10 cellular contexts compared by ENCODE assay signal in the genomic region with DNA sequence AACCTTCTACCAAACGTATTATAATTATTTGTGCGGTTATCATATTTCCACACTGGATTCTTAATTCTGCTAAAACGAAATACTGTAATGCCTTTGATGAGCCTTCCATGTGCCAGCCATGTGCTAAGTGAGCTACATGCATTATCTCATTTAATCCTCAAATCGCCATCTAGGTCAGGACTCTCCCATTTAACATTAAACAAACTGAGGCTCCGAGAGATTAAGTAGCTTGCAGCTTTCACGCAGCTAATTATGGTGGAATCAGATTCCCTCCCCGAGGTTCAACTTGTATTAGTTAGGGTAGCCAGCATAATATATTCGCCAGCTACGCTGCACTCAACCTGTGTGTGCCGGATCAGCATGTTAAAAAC. TPM values are rescaled to one million over a fixed set of nuclear protein-coding genes. Genes with fewer than 3 reads are reported as not detected.
DNase-seq lines count a peak whose midpoint lies in the region; ATAC-seq and TF ChIP-seq lines count a peak whose summit lies in the region.
"Had no signal": no experiment of that assay in that cellular context is flagged by ENCODE, and none has a peak within 500 bp of the region (broad histone marks: within the 10 kb centered on the region; RNA-seq: fewer than 3 reads in every experiment).

No MANE protein-coding gene starts in this region.

- TF ChIP-seq CTCF in WTC11 (IDR thresholded peaks at IDR 0.05) (no peak), type B pancreatic cell (conservative IDR thresholded peaks at IDR 0.05) (no peak)

- H3K9me3 Mint-ChIP-seq in stimulated activated naive CD8-positive, alpha-beta T cell treated with anti-CD3 and anti-CD28 coated beads, Interleukin-15, Interleukin-2, amounts not matched to agents 100 ng/mL and 50 ng/mL, for 24 hours: no peaks in the 10 kb centered on the region
- no peaks in the 10 kb centered on the region for H3K9me3 Mint-ChIP-seq in WTC11
- no peaks in the 10 kb centered on the region for H3K9me3 Mint-ChIP-seq in type B pancreatic cell

- H3K27ac ChIP-seq in iPS-18a (ENCODE audit: low read length): no peak overlapping the region
- H3K27ac ChIP-seq: RWPE1, tibial nerve had no signal

- CTCF ChIA-PET in WTC11 (lab: Charles Lee): interaction anchor here (0.8 to 1.9 kb wide), 5 partner anchors 20 to 197 kb away, joined by 3 to 24 read pairs (median 10); no protein-coding TSS in a partner anchor

- no peak overlapping the region for H3K9ac ChIP-seq in iPS-18a (ENCODE audit: low read length)

- peaks cover 25% of the 10 kb centered on the region for H3K4me1 Mint-ChIP-seq in stimulated activated naive CD8-positive, alpha-beta T cell treated with anti-CD3 and anti-CD28 coated beads, Interleukin-15, Interleukin-2, amounts not matched to agents 100 ng/mL and 50 ng/mL, for 24 hours (ENCODE audit: low read depth)
- H3K4me1 Mint-ChIP-seq in WTC11 (peaks cover 14% of the 10 kb centered on the region), type B pancreatic cell (ENCODE audit: unreplicated experiment) (peaks cover 5% of the 10 kb centered on the region)

- no peaks in the 10 kb centered on the region for H3K9me3 ChIP-seq in iPS-18a (ENCODE audit: control insufficient read depth, low read depth, low read length)
- H3K9me3 ChIP-seq: tibial nerve had no signal

- H3K27ac Mint-ChIP-seq in stimulated activated naive CD8-positive, alpha-beta T cell treated with anti-CD3 and anti-CD28 coated beads, Interleukin-15, Interleukin-2, amounts not matched to agents 100 ng/mL and 50 ng/mL, for 24 hours: no peak overlapping the region
- no peak overlapping the region for H3K27ac Mint-ChIP-seq in WTC11
- no peak overlapping the region for H3K27ac Mint-ChIP-seq in type B pancreatic cell

- no peak for DNase-seq in stimulated activated naive CD8-positive, alpha-beta T cell treated with anti-CD3 and anti-CD28 coated beads, Interleukin-15, Interleukin-2, amounts not matched to agents 100 U/mL and 50 U/mL, for 24 hours
- DNase-seq in WTC11 (ENCODE audit: low spot score) (no peak), type B pancreatic cell (ENCODE audit: extremely low spot score, unreplicated experiment) (no peak)

- H3K27me3 ChIP-seq in iPS-18a (ENCODE audit: control insufficient read depth, insufficient read depth, low read length): peaks cover 20% of the 10 kb centered on the region

- H3K36me3 ChIP-seq in iPS-18a (ENCODE audit: control insufficient read depth, low read depth, low read length): no peaks in the 10 kb centered on the region
- H3K36me3 ChIP-seq: tibial nerve had no signal

- H3K4me3 ChIP-seq in iPS-18a (ENCODE audit: low read length): peak overlapping the region; percentile 86

- H3K4me3 Mint-ChIP-seq in stimulated activated naive CD8-positive, alpha-beta T cell treated with anti-CD3 and anti-CD28 coated beads, Interleukin-15, Interleukin-2, amounts not matched to agents 100 ng/mL and 50 ng/mL, for 24 hours: peak overlapping the region; percentile 90
- H3K4me3 Mint-ChIP-seq in WTC11: peak overlapping the region; percentile 78
- peak overlapping the region; percentile 89 for H3K4me3 Mint-ChIP-seq in type B pancreatic cell

- H3K4me1 ChIP-seq in iPS-18a (ENCODE audit: control insufficient read depth, low read depth, low read length): peaks cover 7% of the 10 kb centered on the region

- no peaks in the 10 kb centered on the region for H3K36me3 Mint-ChIP-seq in stimulated activated naive CD8-positive, alpha-beta T cell treated with anti-CD3 and anti-CD28 coated beads, Interleukin-15, Interleukin-2, amounts not matched to agents 100 ng/mL and 50 ng/mL, for 24 hours (ENCODE audit: low read depth)
- H3K36me3 Mint-ChIP-seq in WTC11 (peaks cover 4% of the 10 kb centered on the region; the same call in 1 of the 2 replicates), type B pancreatic cell (no peaks in the 10 kb centered on the region)

- no peak for ATAC-seq in stimulated activated naive CD8-positive, alpha-beta T cell treated with anti-CD3 and anti-CD28 coated beads, Interleukin-15, Interleukin-2, amounts not matched to agents 100 U/mL and 50 U/mL, for 24 hours
- no peak for ATAC-seq in WTC11
- no peak for ATAC-seq in HG03159 (IDR thresholded peaks at IDR 0.05; ENCODE audit: unreplicated experiment)
- no peak for ATAC-seq in GM18511 (IDR thresholded peaks at IDR 0.05; ENCODE audit: unreplicated experiment)
- ATAC-seq in GM21529 (IDR thresholded peaks at IDR 0.05; ENCODE audit: unreplicated experiment): no peak

- POLR2A ChIA-PET in WTC11 (lab: Charles Lee): interaction anchor here (0.6 to 0.9 kb wide), 2 partner anchors 12 to 25 kb away, joined by 3 read pairs; no protein-coding TSS in a partner anchor

- H3K27me3 Mint-ChIP-seq in stimulated activated naive CD8-positive, alpha-beta T cell treated with anti-CD3 and anti-CD28 coated beads, Interleukin-15, Interleukin-2, amounts not matched to agents 100 ng/mL and 50 ng/mL, for 24 hours: peaks cover 20% of the 10 kb centered on the region
- H3K27me3 Mint-ChIP-seq in WTC11 (ENCODE audit: low read depth) (peaks cover 38% of the 10 kb centered on the region), type B pancreatic cell (peaks cover 68% of the 10 kb centered on the region)

TF ChIP-seq in WTC11, 78 proteins besides CTCF, POLR2A, EP300 and RAD21:
- TF ChIP-seq, protein P1, sequence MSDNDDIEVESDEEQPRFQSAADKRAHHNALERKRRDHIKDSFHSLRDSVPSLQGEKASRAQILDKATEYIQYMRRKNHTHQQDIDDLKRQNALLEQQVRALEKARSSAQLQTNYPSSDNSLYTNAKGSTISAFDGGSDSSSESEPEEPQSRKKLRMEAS (CRISPR knock-in tag; IDR thresholded peaks at IDR 0.05): no peak
- TF ChIP-seq SOX15 (CRISPR knock-in tag; IDR thresholded peaks at IDR 0.05): no peak
- TF ChIP-seq, protein P2, sequence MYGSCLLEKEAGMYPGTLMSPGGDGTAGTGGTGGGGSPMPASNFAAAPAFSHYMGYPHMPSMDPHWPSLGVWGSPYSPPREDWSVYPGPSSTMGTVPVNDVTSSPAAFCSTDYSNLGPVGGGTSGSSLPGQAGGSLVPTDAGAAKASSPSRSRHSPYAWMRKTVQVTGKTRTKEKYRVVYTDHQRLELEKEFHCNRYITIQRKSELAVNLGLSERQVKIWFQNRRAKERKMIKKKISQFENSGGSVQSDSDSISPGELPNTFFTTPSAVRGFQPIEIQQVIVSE (CRISPR knock-in tag; IDR thresholded peaks at IDR 0.05; ENCODE audit: borderline replicate concordance): no peak
- TF ChIP-seq OVOL2 (CRISPR knock-in tag; IDR thresholded peaks at IDR 0.05; ENCODE audit: borderline replicate concordance): no peak
- TF ChIP-seq, protein P3, sequence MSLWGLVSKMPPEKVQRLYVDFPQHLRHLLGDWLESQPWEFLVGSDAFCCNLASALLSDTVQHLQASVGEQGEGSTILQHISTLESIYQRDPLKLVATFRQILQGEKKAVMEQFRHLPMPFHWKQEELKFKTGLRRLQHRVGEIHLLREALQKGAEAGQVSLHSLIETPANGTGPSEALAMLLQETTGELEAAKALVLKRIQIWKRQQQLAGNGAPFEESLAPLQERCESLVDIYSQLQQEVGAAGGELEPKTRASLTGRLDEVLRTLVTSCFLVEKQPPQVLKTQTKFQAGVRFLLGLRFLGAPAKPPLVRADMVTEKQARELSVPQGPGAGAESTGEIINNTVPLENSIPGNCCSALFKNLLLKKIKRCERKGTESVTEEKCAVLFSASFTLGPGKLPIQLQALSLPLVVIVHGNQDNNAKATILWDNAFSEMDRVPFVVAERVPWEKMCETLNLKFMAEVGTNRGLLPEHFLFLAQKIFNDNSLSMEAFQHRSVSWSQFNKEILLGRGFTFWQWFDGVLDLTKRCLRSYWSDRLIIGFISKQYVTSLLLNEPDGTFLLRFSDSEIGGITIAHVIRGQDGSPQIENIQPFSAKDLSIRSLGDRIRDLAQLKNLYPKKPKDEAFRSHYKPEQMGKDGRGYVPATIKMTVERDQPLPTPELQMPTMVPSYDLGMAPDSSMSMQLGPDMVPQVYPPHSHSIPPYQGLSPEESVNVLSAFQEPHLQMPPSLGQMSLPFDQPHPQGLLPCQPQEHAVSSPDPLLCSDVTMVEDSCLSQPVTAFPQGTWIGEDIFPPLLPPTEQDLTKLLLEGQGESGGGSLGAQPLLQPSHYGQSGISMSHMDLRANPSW (CRISPR knock-in tag; conservative IDR thresholded peaks at IDR 0.05; ENCODE audit: low read depth): no peak
- no peak for TF ChIP-seq JUN (CRISPR knock-in tag; IDR thresholded peaks at IDR 0.05)
- TF ChIP-seq ZBTB21 (CRISPR knock-in tag; IDR thresholded peaks at IDR 0.05; ENCODE audit: borderline replicate concordance): no peak
- TF ChIP-seq ESRRA (CRISPR knock-in tag; IDR thresholded peaks at IDR 0.05; ENCODE audit: borderline replicate concordance): no peak
- TF ChIP-seq, protein P4, sequence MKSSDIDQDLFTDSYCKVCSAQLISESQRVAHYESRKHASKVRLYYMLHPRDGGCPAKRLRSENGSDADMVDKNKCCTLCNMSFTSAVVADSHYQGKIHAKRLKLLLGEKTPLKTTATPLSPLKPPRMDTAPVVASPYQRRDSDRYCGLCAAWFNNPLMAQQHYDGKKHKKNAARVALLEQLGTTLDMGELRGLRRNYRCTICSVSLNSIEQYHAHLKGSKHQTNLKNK (CRISPR knock-in tag; IDR thresholded peaks at IDR 0.05): no peak
- no peak for TF ChIP-seq HMGA2 (CRISPR knock-in tag; IDR thresholded peaks at IDR 0.05)
- no peak for TF ChIP-seq FOXJ3 (CRISPR knock-in tag; IDR thresholded peaks at IDR 0.05; ENCODE audit: borderline replicate concordance)
- TF ChIP-seq GTF2I (CRISPR knock-in tag; conservative IDR thresholded peaks at IDR 0.05): no peak
TF ChIP-seq in WTC11: peak in this region for 0.

RNA-seq across cellular contexts. Expression of a gene that starts 0.8 kb away (rescaled TPM):
- total RNA-seq in WTC11 (2021): 30.0 to 42.9 TPM (median 39.8 TPM) in 3 replicates
- 6.3 and 13.8 TPM in 2 replicates for total RNA-seq in type B pancreatic cell (ENCODE audit: low replicate concordance)

RNA-seq across cellular contexts. Expression of a gene that starts 44.7 kb away (rescaled TPM):
- 56.9 to 61.4 TPM (median 60.3 TPM) in 3 replicates for total RNA-seq in WTC11 (2021)
- total RNA-seq in type B pancreatic cell (ENCODE audit: low replicate concordance): 38.6 and 94.9 TPM in 2 replicates
